9 cellular contexts compared by ENCODE assay signal in the genomic region with DNA sequence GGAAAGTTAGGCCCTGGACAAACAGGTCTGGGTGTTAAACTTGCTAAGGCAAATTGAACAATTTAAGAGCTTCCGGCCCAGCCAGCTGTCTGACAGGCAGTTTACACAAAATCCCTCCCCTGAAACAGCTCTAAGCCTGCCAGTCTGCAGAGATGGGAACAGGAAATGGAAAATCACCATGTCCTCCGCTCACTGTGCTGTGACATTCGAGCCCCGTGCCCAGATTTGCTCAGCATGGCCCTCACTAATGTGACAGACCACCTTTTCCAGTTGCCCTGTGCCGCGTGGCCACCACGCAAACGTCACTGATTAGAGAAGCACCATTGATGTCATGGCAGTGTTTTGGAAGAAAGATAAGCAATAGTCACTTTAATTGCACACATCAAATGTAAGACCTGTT. TPM values are rescaled to one million over a fixed set of nuclear protein-coding genes. Genes with fewer than 3 reads are reported as not detected.
DNase-seq lines count a peak whose midpoint lies in the region; ATAC-seq and TF ChIP-seq lines count a peak whose summit lies in the region.
"Had no signal": no experiment of that assay in that cellular context is flagged by ENCODE, and none has a peak within 500 bp of the region (broad histone marks: within the 10 kb centered on the region; RNA-seq: fewer than 3 reads in every experiment).

No MANE protein-coding gene starts in this region.

- no peak overlapping the region for H3K4me3 Mint-ChIP-seq in activated T-cell treated with anti-CD3 and anti-CD28 coated beads, Interleukin-2, amount 50 U/mL, for 4 hours
- H3K4me3 Mint-ChIP-seq: CD8-positive, alpha-beta T cell had no signal

- H3K36me3 ChIP-seq in left ventricle myocardium inferior (peaks cover 3% of the 10 kb centered on the region), thymus (ENCODE audit: control insufficient read depth, insufficient read depth) (no peaks in the 10 kb centered on the region)

- H3K9me3 ChIP-seq in left ventricle myocardium inferior (replicated peaks) (no peaks in the 10 kb centered on the region), thymus (ENCODE audit: control insufficient read depth) (no peaks in the 10 kb centered on the region)

- 29% methylated on average over 8 of the region's 8 CpGs for WGBS in thymus

- TF ChIP-seq CTCF in left ventricle myocardium inferior (IDR thresholded peaks at IDR 0.05; ENCODE audit: borderline replicate concordance): no peak

- no peaks in the 10 kb centered on the region for H3K27me3 Mint-ChIP-seq in activated T-cell treated with anti-CD3 and anti-CD28 coated beads, Interleukin-2, amount 50 U/mL, for 4 hours (ENCODE audit: low read depth)

- H3K4me3 ChIP-seq in left ventricle myocardium inferior: no peak overlapping the region
- H3K4me3 ChIP-seq in thymus (ENCODE audit: low read length): no peak overlapping the region

- H3K27ac ChIP-seq in left ventricle myocardium inferior (replicated peaks) (peak overlapping the region; percentile 79), thymus (ENCODE audit: low read depth) (peak overlapping the region; percentile 75)

- H3K4me1 ChIP-seq in left ventricle myocardium inferior (peaks cover 45% of the 10 kb centered on the region), thymus (ENCODE audit: control insufficient read depth, insufficient read depth, low read length) (peaks cover 35% of the 10 kb centered on the region)

- H3K9me3 Mint-ChIP-seq in activated T-cell treated with anti-CD3 and anti-CD28 coated beads, Interleukin-2, amount 50 U/mL, for 4 hours: no peaks in the 10 kb centered on the region
- H3K9me3 Mint-ChIP-seq: CD8-positive, alpha-beta T cell had no signal

- intact Hi-C loops in left ventricle myocardium inferior (cut with micrococcal nuclease): no loop called here

- H3K27me3 ChIP-seq in left ventricle myocardium inferior (ENCODE audit: low read depth): no peaks in the 10 kb centered on the region
- no peaks in the 10 kb centered on the region for H3K27me3 ChIP-seq in thymus (ENCODE audit: control insufficient read depth, insufficient read depth)

- no peak for DNase-seq in activated T-cell treated with anti-CD3 and anti-CD28 coated beads, Interleukin-2, amount 50 U/mL, for 4 hours
- no peak for DNase-seq in activated T-cell treated with anti-CD3 and anti-CD28 coated beads, Interleukin-2, amount 50 U/mL, for 1 hour
- peak; percentile 13 for DNase-seq in NCI-H510A (lab: John Stamatoyannopoulos, UW)
- DNase-seq in left ventricle myocardium inferior: no peak
- DNase-seq in ecto neural progenitor cell (ENCODE audit: low spot score): no peak
- no peak for DNase-seq in stimulated activated CD4-positive, alpha-beta T cell treated with anti-CD3 and anti-CD28 coated beads, Interleukin-4, amount 100 ng/mL, for 1 hour
- no peak for DNase-seq in SK-N-DZ (ENCODE audit: low spot score)

- ATAC-seq in activated T-cell treated with anti-CD3 and anti-CD28 coated beads, Interleukin-2, amount 50 U/mL, for 4 hours: peak; percentile 21 to 23
- ATAC-seq: CD8-positive, alpha-beta T cell had no signal

- H3K4me1 Mint-ChIP-seq in activated T-cell treated with anti-CD3 and anti-CD28 coated beads, Interleukin-2, amount 50 U/mL, for 4 hours (ENCODE audit: low read depth): peaks cover 4% of the 10 kb centered on the region

- no peaks in the 10 kb centered on the region for H3K36me3 Mint-ChIP-seq in activated T-cell treated with anti-CD3 and anti-CD28 coated beads, Interleukin-2, amount 50 U/mL, for 4 hours (ENCODE audit: insufficient read depth)
- H3K36me3 Mint-ChIP-seq: CD8-positive, alpha-beta T cell had no signal

RNA-seq across cellular contexts. Expression of a gene that starts 41.0 kb away (rescaled TPM):
- total RNA-seq in activated T-cell treated with anti-CD3 and anti-CD28 coated beads, Interleukin-2, amount 50 U/mL, for 4 hours: under 1 TPM; 0.10 to 0.30 (median 0.13) TPM
- 6.5 TPM for total RNA-seq in left ventricle myocardium inferior
- polyA plus RNA-seq in thymus: 2.7 TPM
- 3.8 and 3.9 TPM in 2 replicates for polyA plus RNA-seq in SK-N-DZ (2014; cell fraction: cytosol; rRNA removed)
- 1.5 and 3.0 TPM in 2 replicates for polyA plus RNA-seq in SK-N-DZ (2014; cell fraction: nucleus; rRNA removed)
- total RNA-seq: CD8-positive, alpha-beta T cell had no signal

RNA-seq across cellular contexts. Expression of a gene that starts 42.1 kb away (rescaled TPM):
- total RNA-seq in activated T-cell treated with anti-CD3 and anti-CD28 coated beads, Interleukin-2, amount 50 U/mL, for 4 hours: not detected
- total RNA-seq in left ventricle myocardium inferior: 1.6 TPM
- 64.3 TPM for polyA plus RNA-seq in thymus
- polyA plus RNA-seq in SK-N-DZ (2014; cell fraction: cytosol; rRNA removed): 30.8 and 33.4 TPM in 2 replicates
- 18.4 and 28.8 TPM in 2 replicates for polyA plus RNA-seq in SK-N-DZ (2014; cell fraction: nucleus; rRNA removed)
- total RNA-seq: CD8-positive, alpha-beta T cell had no signal
